ENCODE assay signal across 19 cellular contexts in the genomic region with DNA sequence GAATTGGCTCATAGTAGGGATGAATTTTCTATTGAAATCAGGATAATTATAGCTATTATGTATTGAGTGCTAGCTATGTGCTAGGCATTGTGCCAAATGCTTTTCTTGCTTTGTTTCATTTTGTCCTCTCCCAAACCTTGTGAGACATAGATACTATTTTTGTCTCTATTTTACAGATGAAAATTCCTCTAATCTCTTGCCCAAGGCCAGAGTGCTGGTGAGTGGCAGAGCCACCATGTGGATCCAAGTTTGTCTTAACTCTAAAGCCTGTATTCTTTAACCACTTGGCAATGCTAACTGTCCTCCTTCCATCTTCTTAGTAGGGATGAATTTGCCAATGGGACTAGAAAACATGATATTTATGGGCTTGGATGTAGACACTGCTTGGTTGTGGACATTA.
"Had no signal": no experiment of that assay in that cellular context is flagged by ENCODE, and none has a peak within 500 bp of the region (broad histone marks: within the 10 kb centered on the region; RNA-seq: fewer than 3 reads in every experiment).

No MANE protein-coding gene starts in this region.

- H3K27me3 ChIP-seq: cardiac muscle cell, colonic mucosa, hepatocyte had no signal

- H3K9me3 ChIP-seq: colonic mucosa, mucosa of descending colon, tibial nerve had no signal

- H3K4me1 ChIP-seq: colonic mucosa, parathyroid adenoma, tibial nerve had no signal

- H3K27ac Mint-ChIP-seq: activated B cell treated with CpG ODN at 0.5 μM for 24 hours; activated naive CD4-positive, alpha-beta T cell treated with anti-CD3 and anti-CD28 coated beads for 36 hours; activated naive CD8-positive, alpha-beta T cell treated with anti-CD3 and anti-CD28 coated beads, Interleukin-2, amount 50 U/mL, for 24 hours; T-helper 2 cell treated with Interferon-gamma antibody and Interleukin-4, amounts not matched to agents 5 μg/mL and 100 μg/mL, for 36 hours had no signal

- DNase-seq: activated B cell treated with CpG ODN at 0.5 μM for 24 hours; activated CD4-positive, alpha-beta T cell treated with anti-CD3 and anti-CD28 coated beads, Interleukin-2, amount 50 U/mL, for 1 hour; activated naive CD4-positive, alpha-beta T cell treated with anti-CD3 and anti-CD28 coated beads for 36 hours; activated naive CD8-positive, alpha-beta T cell treated with anti-CD3 and anti-CD28 coated beads, Interleukin-2, amount 50 U/mL, for 24 hours; colonic mucosa; effector CD8-positive, alpha-beta T cell; mucosa of descending colon; naive thymus-derived CD4-positive, alpha-beta T cell; stimulated activated CD4-positive, alpha-beta T cell treated with anti-CD3 and anti-CD28 coated beads, Interleukin-15, amount 100 ng/mL, for 24 hours; stimulated activated CD4-positive, alpha-beta T cell treated with anti-CD3 and anti-CD28 coated beads, Interleukin-4, amount 100 ng/mL, for 1 hour; stimulated activated naive CD4-positive, alpha-beta T cell had no signal

- FAIRE-seq: keratinocyte had no signal

- H3K9me3 Mint-ChIP-seq: activated B cell treated with CpG ODN at 0.5 μM for 24 hours; activated naive CD4-positive, alpha-beta T cell treated with anti-CD3 and anti-CD28 coated beads for 36 hours; activated naive CD8-positive, alpha-beta T cell treated with anti-CD3 and anti-CD28 coated beads, Interleukin-2, amount 50 U/mL, for 24 hours; T-helper 2 cell treated with Interferon-gamma antibody and Interleukin-4, amounts not matched to agents 5 μg/mL and 100 μg/mL, for 36 hours had no signal

- H3K36me3 ChIP-seq: cardiac muscle cell, colonic mucosa, tibial nerve had no signal

- H3K4me3 Mint-ChIP-seq: activated B cell treated with CpG ODN at 0.5 μM for 24 hours; activated naive CD4-positive, alpha-beta T cell treated with anti-CD3 and anti-CD28 coated beads for 36 hours; activated naive CD8-positive, alpha-beta T cell treated with anti-CD3 and anti-CD28 coated beads, Interleukin-2, amount 50 U/mL, for 24 hours; naive thymus-derived CD4-positive, alpha-beta T cell; T-helper 2 cell treated with Interferon-gamma antibody and Interleukin-4, amounts not matched to agents 5 μg/mL and 100 μg/mL, for 36 hours had no signal

- H3K27me3 Mint-ChIP-seq: activated B cell treated with CpG ODN at 0.5 μM for 24 hours; activated naive CD8-positive, alpha-beta T cell treated with anti-CD3 and anti-CD28 coated beads, Interleukin-2, amount 50 U/mL, for 24 hours; naive thymus-derived CD4-positive, alpha-beta T cell had no signal

- H3K4me3 ChIP-seq: cardiac muscle cell, colonic mucosa, hepatocyte, mucosa of descending colon, skin epidermis, tibial nerve had no signal

- H3K79me2 ChIP-seq: hepatocyte, parathyroid adenoma had no signal

- H3K4me2 ChIP-seq: hepatocyte had no signal

- H2AFZ ChIP-seq: hepatocyte, parathyroid adenoma had no signal

- ATAC-seq: activated naive CD8-positive, alpha-beta T cell treated with anti-CD3 and anti-CD28 coated beads, Interleukin-2, amount 50 U/mL, for 24 hours; left lobe of liver; mucosa of descending colon; naive thymus-derived CD4-positive, alpha-beta T cell had no signal

- H3K27ac ChIP-seq: cardiac muscle cell, colonic mucosa, hepatocyte, parathyroid adenoma, skin epidermis, tibial nerve had no signal

- H3K9ac ChIP-seq: parathyroid adenoma had no signal
